11 cellular contexts compared by ENCODE assay signal in genomic region chr15:60000113-60000823, GRCh38. TPM values are rescaled to one million over a fixed set of nuclear protein-coding genes. Genes with fewer than 3 reads are reported as not detected.
DNase-seq lines count a peak whose midpoint lies in the region; ATAC-seq and TF ChIP-seq lines count a peak whose summit lies in the region.
"Had no signal": no experiment of that assay in that cellular context is flagged by ENCODE, and none has a peak within 500 bp of the region (broad histone marks: within the 10 kb centered on the region; RNA-seq: fewer than 3 reads in every experiment).

No MANE protein-coding gene starts in this region.

- H3K36me3 ChIP-seq in Panc1 (ENCODE audit: control insufficient read depth, insufficient read depth, low read length) (no peaks in the 10 kb centered on the region), HAP-1 (replicated peaks) (no peaks in the 10 kb centered on the region)
- H3K36me3 ChIP-seq: adrenal gland had no signal

- peaks cover 69% of the 10 kb centered on the region for H3K27me3 ChIP-seq in Panc1 (ENCODE audit: control insufficient read depth, insufficient read depth, low read length)
- peaks cover 94% of the 10 kb centered on the region for H3K27me3 ChIP-seq in HAP-1 (ENCODE audit: low read depth)

- H3K4me3 ChIP-seq in Panc1 (ENCODE audit: low read depth in 2 of 2, low read length in 2 of 2) = peak overlapping the region in 1 of 2 experiments; percentile 22; a peak in 2 of 4 replicates
- no peak overlapping the region for H3K4me3 ChIP-seq in HAP-1
- H3K4me3 ChIP-seq: adrenal gland had no signal

- H3K4me1 ChIP-seq in Panc1 (ENCODE audit: control insufficient read depth, insufficient read depth, low read length) = peaks cover 16% of the 10 kb centered on the region
- no peaks in the 10 kb centered on the region; the same call in 1 of the 2 replicates for H3K4me1 ChIP-seq in HAP-1

- POLR2A ChIA-PET in Panc1 (lab: Charles Lee) = no interaction called here

- TF ChIP-seq CTCF in GM13977 (IDR thresholded peaks at IDR 0.05; ENCODE audit: extremely low read depth, insufficient read depth, missing control alignments) (no peak), Panc1 (IDR thresholded peaks at IDR 0.05) (no peak)

- H3K27ac ChIP-seq in Panc1 (ENCODE audit: low read length) = no peak overlapping the region
- H3K27ac ChIP-seq: adrenal gland had no signal

- ATAC-seq in Panc1 (0 out of 2 replicates have a peak, but pooled peaks have one; percentile 23), left lobe of liver (peak; percentile 66), GM19395 (IDR thresholded peaks at IDR 0.05; ENCODE audit: unreplicated experiment) (no peak)

- CTCF ChIA-PET in Panc1 (lab: Charles Lee) = no interaction called here

- in situ Hi-C loops in GM13977 (cut with MboI; ENCODE audit: low pct_unique_long_range_greater_than_20kb, low sequenced_read_pairs, unreplicated experiment) = no loop called here
- in situ Hi-C loops in Panc1 (cut with HindIII; ENCODE audit: low pct_unique_long_range_greater_than_20kb, low sequenced_read_pairs) = no loop called here
- in situ Hi-C loops in HAP-1 (cut with MboI; ENCODE audit: low sequenced_read_pairs) = no loop called here

- no peaks in the 10 kb centered on the region for H3K9me3 ChIP-seq in Panc1 (ENCODE audit: control insufficient read depth, insufficient read depth, low read depth, low read length)
- H3K9me3 ChIP-seq in HAP-1 = no peaks in the 10 kb centered on the region
- H3K9me3 ChIP-seq: adrenal gland had no signal

- BruUV-seq in Panc1 (replicated peaks; lab: Mats Ljungman, UMichigan) = no TSS peak

- intact Hi-C loops in Panc1 (cut with micrococcal nuclease; ENCODE audit: unreplicated experiment) = loop anchor here (10.0 kb wide), 1 partner anchor 115 kb away; no protein-coding TSS in a partner anchor

- DNase-seq in NCI-H510A treated with DMSO at 0.1 percent for 48 hours (lab: John Stamatoyannopoulos, UW) = peak; percentile 33
- no peak for DNase-seq in NCI-H510A (lab: John Stamatoyannopoulos, UW)
- DNase-seq in GM13977 (ENCODE audit: low spot score) = peak; percentile 17
- no peak for DNase-seq in Panc1 (ENCODE audit: low read depth, low spot score)
- no peak for DNase-seq in left lobe of liver (ENCODE audit: low spot score)
- DNase-seq in HAP-1 (ENCODE audit: low spot score in 2 of 2) = no peak
- no peak for DNase-seq in NCI-H128 (lab: John Stamatoyannopoulos, UW; ENCODE audit: unreplicated experiment)
- DNase-seq: adrenal gland, hippocampal formation had no signal

RNA-seq across cellular contexts. Expression of gene FOXB1, which starts 3.8 kb away (rescaled TPM):
- total RNA-seq in Panc1 (2021; ENCODE audit: unreplicated experiment) (0.64 TPM), left lobe of liver (not detected)
- polyA plus RNA-seq in Panc1 (2012; ENCODE audit: insufficient read length) = 0.17 TPM
- total RNA-seq: adrenal gland had no signal
- polyA plus RNA-seq: adrenal gland, AG04450 had no signal

Comparison
In these comparisons a context has a peak if more than half of its experiments do, and no peak if none do; other contexts are left out.
1. DNase-seq: peak in NCI-H510A treated with DMSO at 0.1 percent for 48 hours (single experiment) and GM13977 (single experiment); none in NCI-H510A (single experiment), Panc1 (single experiment), left lobe of liver (single experiment), HAP-1 (0 of 2) and NCI-H128 (single experiment).